8 cellular contexts compared by ENCODE assay signal in the genomic region with DNA sequence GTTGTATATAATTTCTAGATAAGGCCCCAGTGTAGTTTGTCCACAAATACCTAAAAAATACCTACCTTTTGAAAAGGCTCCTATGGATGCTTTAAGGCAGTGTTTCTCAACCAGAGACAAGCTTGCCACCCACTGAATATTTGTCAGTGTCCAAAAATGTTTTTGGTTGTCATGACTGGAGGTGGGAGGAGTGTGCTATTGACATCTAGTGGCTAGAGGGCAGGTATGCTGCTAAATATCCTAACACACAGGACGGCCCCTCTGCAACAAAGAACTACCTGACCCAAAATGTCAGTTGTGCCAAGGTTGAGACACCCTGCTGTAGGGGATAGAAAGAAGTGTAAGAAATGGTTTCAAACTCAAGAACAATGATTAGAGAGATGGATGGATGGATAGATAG. TPM values are rescaled to one million over a fixed set of nuclear protein-coding genes. Genes with fewer than 3 reads are reported as not detected.
A peak's percentile ranks its signal among the peaks of the same experiment; 100 is the strongest.
DNase-seq lines count a peak whose midpoint lies in the region; ATAC-seq, FAIRE-seq and TF ChIP-seq lines count a peak whose summit lies in the region.
"Not testable (repeated sequence)": the region's sequence is repeated elsewhere in the genome, so short reads cannot be mapped to it uniquely, and the experiment has no call there.

No MANE protein-coding gene starts in this region.

- H3K27me3 ChIP-seq in GM06990 (replicated peaks; ENCODE audit: control insufficient read depth, insufficient read depth, low read length); Panc1 (ENCODE audit: control insufficient read depth, insufficient read depth, low read length): not testable (repeated sequence)

- TF ChIP-seq CTCF in A549 (IDR thresholded peaks at IDR 0.05); Panc1 (IDR thresholded peaks at IDR 0.05); natural killer cell (IDR thresholded peaks at IDR 0.05): not testable (repeated sequence)
- TF ChIP-seq CTCF in GM06990 (IDR thresholded peaks at IDR 0.05; ENCODE audit: insufficient read depth, low read length, poor library complexity, severe bottlenecking) (peak; percentile 20), HFFc6 (IDR thresholded peaks at IDR 0.05) (peak; percentile 34; the same call in 1 of the 2 replicates)

- not testable (repeated sequence) for DNase-seq in A549 (ENCODE audit: low read depth in 1 of 2, low spot score in 1 of 2); GM06990 (ENCODE audit: extremely low read depth, insufficient read length); Panc1 (ENCODE audit: low read depth, low spot score); effector memory CD8-positive, alpha-beta T cell; natural killer cell
- DNase-seq in HFFc6: peak; percentile 23

- not testable (repeated sequence) for H3K4me3 Mint-ChIP-seq in HFFc6; activated T-helper 17 cell treated with anti-CD3 and anti-CD28 coated beads, Interleukin-2, amount 50 U/mL, for 72 hours; effector memory CD8-positive, alpha-beta T cell; natural killer cell

- CTCF ChIA-PET in A549 (lab: Yijun Ruan, JAX); Panc1 (lab: Charles Lee): not testable (repeated sequence)

- H3K36me3 ChIP-seq in GM06990 (ENCODE audit: control insufficient read depth, insufficient read depth, low read length); Panc1 (ENCODE audit: control insufficient read depth, insufficient read depth, low read length): not testable (repeated sequence)

- not testable (repeated sequence) for H3K4me2 ChIP-seq in A549

- not testable (repeated sequence) for H3K27ac Mint-ChIP-seq in HFFc6; activated T-helper 17 cell treated with anti-CD3 and anti-CD28 coated beads, Interleukin-2, amount 50 U/mL, for 72 hours; effector memory CD8-positive, alpha-beta T cell; natural killer cell

- 45% methylated on average over 1 of the region's 1 CpG for WGBS in A549 (ENCODE audit: missing lambda C conversion rate)

- TF ChIP-seq RAD21 in A549 (conservative IDR thresholded peaks at IDR 0.05 in 1 of 2, IDR thresholded peaks at IDR 0.05 in 1 of 2): 0 out of 5 replicates have a peak, but pooled peaks of 1 of the 2 experiments have one; percentile 15

- in situ Hi-C loops in Panc1 (cut with HindIII; ENCODE audit: low pct_unique_long_range_greater_than_20kb, low sequenced_read_pairs): not testable (repeated sequence)

- not testable (repeated sequence) for TF ChIP-seq EP300 in A549 (IDR thresholded peaks at IDR 0.05)

- not testable (repeated sequence) for H3K27me3 Mint-ChIP-seq in HFFc6 (ENCODE audit: insufficient read depth); activated T-helper 17 cell treated with anti-CD3 and anti-CD28 coated beads, Interleukin-2, amount 50 U/mL, for 72 hours; effector memory CD8-positive, alpha-beta T cell; natural killer cell (ENCODE audit: low read depth in 2 of 2)

- POLR2A ChIA-PET in A549 (lab: Yijun Ruan, JAX); Panc1 (lab: Charles Lee): not testable (repeated sequence)

- FAIRE-seq in A549 (lab: Jason Lieb, UNC): peak; percentile 99
- FAIRE-seq in islet of Langerhans (lab: Jason Lieb, UNC): peak; percentile 51

- H3K4me1 ChIP-seq in A549; Panc1 (ENCODE audit: control insufficient read depth, insufficient read depth, low read length): not testable (repeated sequence)

- intact Hi-C loops in Panc1 (cut with micrococcal nuclease; ENCODE audit: unreplicated experiment); natural killer cell (cut with micrococcal nuclease): not testable (repeated sequence)

- H3K4me3 ChIP-seq in A549; GM06990 (replicated peaks; ENCODE audit: low read depth, low read length); Panc1 (ENCODE audit: low read depth in 2 of 2, low read length in 2 of 2): not testable (repeated sequence)

- peaks cover 28% of the 10 kb centered on the region for H3K4me1 Mint-ChIP-seq in HFFc6 (ENCODE audit: low read depth)
- H3K4me1 Mint-ChIP-seq in activated T-helper 17 cell treated with anti-CD3 and anti-CD28 coated beads, Interleukin-2, amount 50 U/mL, for 72 hours: peaks cover 10% of the 10 kb centered on the region
- H3K4me1 Mint-ChIP-seq in effector memory CD8-positive, alpha-beta T cell (ENCODE audit: low read depth in 2 of 2): peaks cover 20 to 24% of the 10 kb centered on the region in 2 donors
- peaks cover 26% of the 10 kb centered on the region in 2 donors for H3K4me1 Mint-ChIP-seq in natural killer cell

- not testable (repeated sequence) for H3K36me3 Mint-ChIP-seq in HFFc6 (ENCODE audit: low read depth); natural killer cell
- H3K36me3 Mint-ChIP-seq in activated T-helper 17 cell treated with anti-CD3 and anti-CD28 coated beads, Interleukin-2, amount 50 U/mL, for 72 hours (ENCODE audit: low read depth): peaks cover 78% of the 10 kb centered on the region
- H3K36me3 Mint-ChIP-seq in effector memory CD8-positive, alpha-beta T cell (ENCODE audit: insufficient read depth): peaks cover 44% of the 10 kb centered on the region

- not testable (repeated sequence) for H3K9me3 ChIP-seq in A549; Panc1 (ENCODE audit: control insufficient read depth, insufficient read depth, low read depth, low read length)

- not testable (repeated sequence) for H3K9me3 Mint-ChIP-seq in HFFc6; activated T-helper 17 cell treated with anti-CD3 and anti-CD28 coated beads, Interleukin-2, amount 50 U/mL, for 72 hours; effector memory CD8-positive, alpha-beta T cell; natural killer cell

- BruUV-seq in Panc1 (replicated peaks; lab: Mats Ljungman, UMichigan): TSS peak; percentile 36

- not testable (repeated sequence) for H3K27ac ChIP-seq in A549; Panc1 (ENCODE audit: low read length)

- not testable (repeated sequence) for TF ChIP-seq POLR2A in A549 (IDR thresholded peaks at IDR 0.05; ENCODE audit: low read length)

- ATAC-seq in A549: peak; percentile 81 to 86; a peak in 5 of 6 replicates
- not testable (repeated sequence) for ATAC-seq in Panc1
- ATAC-seq in activated T-helper 17 cell treated with anti-CD3 and anti-CD28 coated beads, Interleukin-2, amount 50 U/mL, for 72 hours (replicated peaks): peak; percentile 42
- peak; percentile 73 for ATAC-seq in effector memory CD8-positive, alpha-beta T cell (replicated peaks)
- ATAC-seq in natural killer cell: peak; percentile 32 to 65 (median 64)

RNA-seq across cellular contexts. Expression of gene TVP23B, which starts 10.4 kb away (rescaled TPM):
- polyA plus RNA-seq in A549 (2011; rRNA removed) (80.8 and 134 TPM in 2 replicates), A549 (2017; fragmentation: RNase III; extraction: RNeasy Plus Mini Kit Qiagen cat#74134 plus additional on column Dnase treatment) (83.5 to 94.1 TPM (median 85.2 TPM) in 3 replicates)
- polyA plus RNA-seq in A549 (2012; cell fraction: cytosol; rRNA removed): 23.7 TPM in 2 replicates
- polyA plus RNA-seq in A549 (2012; cell fraction: nucleus; rRNA removed): 7.5 and 13.6 TPM in 2 replicates
- 45.7 and 61.5 TPM in 2 replicates for polyA minus RNA-seq in A549 (2011; rRNA and poly(A)+ RNA removed)
- total RNA-seq in HFFc6 (2021; fragmentation: NEBNext Ultra II Directional; extraction: Animal tissue kit (Norgen Biotek cat#: 25700)): 10 to 100 TPM; 50.0 to 65.2 (median 59.6) TPM
- total RNA-seq in Panc1 (2021; ENCODE audit: unreplicated experiment) (39.4 TPM), natural killer cell (10 to 100 TPM; 19.0 to 32.6 (median 22.7) TPM)
- polyA plus RNA-seq in Panc1 (2012; ENCODE audit: insufficient read length): 29.5 TPM
- 10 to 100 TPM; 30.0 to 30.8 TPM for total RNA-seq in activated T-helper 17 cell treated with anti-CD3 and anti-CD28 coated beads, Interleukin-2, amount 50 U/mL, for 72 hours

RNA-seq across cellular contexts. Expression of gene FBXW10, which starts 47.5 kb away (rescaled TPM):
- 2.6 and 3.4 TPM in 2 replicates for polyA plus RNA-seq in A549 (2011; rRNA removed)
- 0.97 and 1.0 TPM in 2 replicates for polyA plus RNA-seq in A549 (2012; cell fraction: cytosol; rRNA removed)
- 4.4 and 6.2 TPM in 2 replicates for polyA plus RNA-seq in A549 (2012; cell fraction: nucleus; rRNA removed)
- 3.2 to 5.0 TPM (median 3.8 TPM) in 3 replicates for polyA plus RNA-seq in A549 (2017; fragmentation: RNase III; extraction: RNeasy Plus Mini Kit Qiagen cat#74134 plus additional on column Dnase treatment)
- polyA minus RNA-seq in A549 (2011; rRNA and poly(A)+ RNA removed): 0.87 and 1.1 TPM in 2 replicates
- total RNA-seq in HFFc6 (2021; fragmentation: NEBNext Ultra II Directional; extraction: Animal tissue kit (Norgen Biotek cat#: 25700)): under 1 TPM in 2 of 6 experiments, not detected in 4; 0.05 to 0.07 TPM
- total RNA-seq in Panc1 (2021; ENCODE audit: unreplicated experiment): not detected
- not detected for polyA plus RNA-seq in Panc1 (2012; ENCODE audit: insufficient read length)
- under 1 TPM in 1 of 2 donors, not detected in 1; 0.78 TPM for total RNA-seq in activated T-helper 17 cell treated with anti-CD3 and anti-CD28 coated beads, Interleukin-2, amount 50 U/mL, for 72 hours
- total RNA-seq in natural killer cell: not detected
